Comparison of ENCODE assay signal across 24 cellular contexts in genomic region chr12:132514216-132514820, GRCh38. TPM values are rescaled to one million over a fixed set of nuclear protein-coding genes. Genes with fewer than 3 reads are reported as not detected.
DNase-seq lines count a peak whose midpoint lies in the region; ATAC-seq and TF ChIP-seq lines count a peak whose summit lies in the region.
"Had no signal": no experiment of that assay in that cellular context is flagged by ENCODE, and none has a peak within 500 bp of the region (broad histone marks: within the 10 kb centered on the region; RNA-seq: fewer than 3 reads in every experiment).

No MANE protein-coding gene starts in this region.

- TF ChIP-seq CTCF in heart right ventricle (IDR thresholded peaks at IDR 0.05): no peak
- TF ChIP-seq CTCF in right atrium auricular region (IDR thresholded peaks at IDR 0.05): no peak
- TF ChIP-seq CTCF in RWPE1 (conservative IDR thresholded peaks at IDR 0.05; ENCODE audit: low read depth): no peak
- no peak for TF ChIP-seq CTCF in testis (IDR thresholded peaks at IDR 0.05)

- H3K27me3 ChIP-seq in heart right ventricle (no peaks in the 10 kb centered on the region), right atrium auricular region (no peaks in the 10 kb centered on the region), testis (no peaks in the 10 kb centered on the region)

- H3K4me1 ChIP-seq in heart right ventricle: peaks cover 0 to 33% (median 7%) of the 10 kb centered on the region in 9 donors
- peaks cover 0 to 23% of the 10 kb centered on the region in 2 donors for H3K4me1 ChIP-seq in right atrium auricular region
- peaks cover 56% of the 10 kb centered on the region for H3K4me1 ChIP-seq in testis
- H3K4me1 ChIP-seq: A549 had no signal

- 81 to 82% methylated on average over 17 of the region's 17 CpGs for WGBS in heart right ventricle, 2 donors
- 74 to 77% methylated on average over 8 to 17 of the region's 17 CpGs for WGBS in testis, 2 donors

- DNase-seq in heart right ventricle (no peak), right atrium auricular region (ENCODE audit: low spot score) (no peak), RWPE1 (ENCODE audit: low spot score) (no peak), left lobe of liver (ENCODE audit: low spot score) (peak; percentile 77), testis (no peak)
- no peak for DNase-seq in activated T-cell treated with anti-CD3 and anti-CD28 coated beads, Interleukin-2, amount 50 U/mL, for 48 hours
- no peak for DNase-seq in central memory CD4-positive, alpha-beta T cell
- DNase-seq: AML-193; Caco-2; CD8-positive, alpha-beta T cell; Kasumi-1; NCI-H1092 treated with DMSO at 0.1 percent for 48 hours; NCI-H1436; NCI-H187 treated with DMSO at 0.1 percent for 48 hours; NCI-H446 treated with DMSO at 0.1 percent for 48 hours; NCI-H526; NCI-H82; NK-92 treated with Interleukin-12 subunit alpha and Interleukin-12 subunit beta, amount 100 ng/mL, for 24 hours; PC-3; SHP77 had no signal

- peaks cover 0 to 25% (median 4%) of the 10 kb centered on the region in 9 donors for H3K36me3 ChIP-seq in heart right ventricle
- peaks cover 14% of the 10 kb centered on the region for H3K36me3 ChIP-seq in right atrium auricular region
- H3K36me3 ChIP-seq in testis (ENCODE audit: low read depth, missing control alignments): no peaks in the 10 kb centered on the region

- CTCF ChIA-PET in RWPE1 (lab: Yijun Ruan, JAX): no interaction called here

- H3K4me3 ChIP-seq in heart right ventricle (no peak overlapping the region), right atrium auricular region (no peak overlapping the region), testis (no peak overlapping the region)
- H3K4me3 ChIP-seq: A549 had no signal

- H3K27ac ChIP-seq in heart right ventricle (peak overlapping the region in 1 of 10 donors; percentile 44), right atrium auricular region (peak overlapping the region in 1 of 2 donors; percentile 46), RWPE1 (peak overlapping the region; percentile 74), testis (peak overlapping the region; percentile 44 to 77)
- H3K27ac ChIP-seq: A549, C4-2B, HL-60 had no signal

- no peak for TF ChIP-seq POLR2A in testis (IDR thresholded peaks at IDR 0.05)

- H3K9me3 ChIP-seq in heart right ventricle (peaks cover 0 to 18% (median 0%) of the 10 kb centered on the region in 11 donors), right atrium auricular region (no peaks in the 10 kb centered on the region), testis (no peaks in the 10 kb centered on the region)

- POLR2A ChIA-PET in RWPE1 (lab: Yijun Ruan, JAX; ENCODE audit: low non-redundant PET): no interaction called here

- peak in 6 of 8 donors; percentile 6 to 72 (median 41) for ATAC-seq in heart right ventricle
- ATAC-seq in left lobe of liver: peak; percentile 72
- ATAC-seq: CD8-positive, alpha-beta T cell; HCT116; PC-3 had no signal

- intact Hi-C loops in heart right ventricle (cut with DNase I) (no loop called here), testis (cut with DNase I; ENCODE audit: low total_unique reads) (no loop called here)

RNA-seq across cellular contexts. Expression of gene FBRSL1, which starts 24.4 kb away (rescaled TPM):
- total RNA-seq in heart right ventricle (10 to 100 TPM; 42.3 to 90.6 (median 48.0) TPM), right atrium auricular region (10 to 100 TPM; 19.3 to 20.4 TPM), left lobe of liver (44.9 TPM), testis (10 to 100 TPM; 88.3 to 98.9 TPM)
- polyA plus RNA-seq in heart right ventricle (10 to 100 TPM; 28.1 to 39.9 TPM), testis (ENCODE audit: insufficient read depth, low read depth, low replicate concordance) (51.1 TPM)
